2 cellular contexts compared by ENCODE assay signal in the genomic region with DNA sequence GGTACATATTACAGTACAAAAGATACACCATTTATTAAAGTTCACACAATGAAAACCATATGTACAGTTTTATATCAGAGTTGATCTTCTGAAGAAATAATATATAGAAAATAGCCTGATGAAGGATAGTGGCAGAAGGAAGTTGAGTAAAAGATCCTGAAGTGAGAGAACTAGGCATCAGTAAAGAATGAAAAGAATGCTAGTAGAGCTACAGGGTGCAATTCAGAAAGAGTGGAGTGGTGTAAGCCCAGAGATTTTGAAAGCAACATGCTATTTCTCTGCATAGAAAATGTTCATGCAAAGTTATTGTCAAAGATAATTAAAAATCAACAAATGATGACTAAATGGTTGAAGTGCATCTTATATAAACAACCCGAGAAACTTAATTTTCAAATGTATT.
TF ChIP-seq lines count a peak whose summit lies in the region.

No MANE protein-coding gene starts in this region.

TF ChIP-seq in GM23338, 12 proteins besides CTCF, POLR2A, EP300 and RAD21 (continued from another document):
- TF ChIP-seq, protein P1, sequence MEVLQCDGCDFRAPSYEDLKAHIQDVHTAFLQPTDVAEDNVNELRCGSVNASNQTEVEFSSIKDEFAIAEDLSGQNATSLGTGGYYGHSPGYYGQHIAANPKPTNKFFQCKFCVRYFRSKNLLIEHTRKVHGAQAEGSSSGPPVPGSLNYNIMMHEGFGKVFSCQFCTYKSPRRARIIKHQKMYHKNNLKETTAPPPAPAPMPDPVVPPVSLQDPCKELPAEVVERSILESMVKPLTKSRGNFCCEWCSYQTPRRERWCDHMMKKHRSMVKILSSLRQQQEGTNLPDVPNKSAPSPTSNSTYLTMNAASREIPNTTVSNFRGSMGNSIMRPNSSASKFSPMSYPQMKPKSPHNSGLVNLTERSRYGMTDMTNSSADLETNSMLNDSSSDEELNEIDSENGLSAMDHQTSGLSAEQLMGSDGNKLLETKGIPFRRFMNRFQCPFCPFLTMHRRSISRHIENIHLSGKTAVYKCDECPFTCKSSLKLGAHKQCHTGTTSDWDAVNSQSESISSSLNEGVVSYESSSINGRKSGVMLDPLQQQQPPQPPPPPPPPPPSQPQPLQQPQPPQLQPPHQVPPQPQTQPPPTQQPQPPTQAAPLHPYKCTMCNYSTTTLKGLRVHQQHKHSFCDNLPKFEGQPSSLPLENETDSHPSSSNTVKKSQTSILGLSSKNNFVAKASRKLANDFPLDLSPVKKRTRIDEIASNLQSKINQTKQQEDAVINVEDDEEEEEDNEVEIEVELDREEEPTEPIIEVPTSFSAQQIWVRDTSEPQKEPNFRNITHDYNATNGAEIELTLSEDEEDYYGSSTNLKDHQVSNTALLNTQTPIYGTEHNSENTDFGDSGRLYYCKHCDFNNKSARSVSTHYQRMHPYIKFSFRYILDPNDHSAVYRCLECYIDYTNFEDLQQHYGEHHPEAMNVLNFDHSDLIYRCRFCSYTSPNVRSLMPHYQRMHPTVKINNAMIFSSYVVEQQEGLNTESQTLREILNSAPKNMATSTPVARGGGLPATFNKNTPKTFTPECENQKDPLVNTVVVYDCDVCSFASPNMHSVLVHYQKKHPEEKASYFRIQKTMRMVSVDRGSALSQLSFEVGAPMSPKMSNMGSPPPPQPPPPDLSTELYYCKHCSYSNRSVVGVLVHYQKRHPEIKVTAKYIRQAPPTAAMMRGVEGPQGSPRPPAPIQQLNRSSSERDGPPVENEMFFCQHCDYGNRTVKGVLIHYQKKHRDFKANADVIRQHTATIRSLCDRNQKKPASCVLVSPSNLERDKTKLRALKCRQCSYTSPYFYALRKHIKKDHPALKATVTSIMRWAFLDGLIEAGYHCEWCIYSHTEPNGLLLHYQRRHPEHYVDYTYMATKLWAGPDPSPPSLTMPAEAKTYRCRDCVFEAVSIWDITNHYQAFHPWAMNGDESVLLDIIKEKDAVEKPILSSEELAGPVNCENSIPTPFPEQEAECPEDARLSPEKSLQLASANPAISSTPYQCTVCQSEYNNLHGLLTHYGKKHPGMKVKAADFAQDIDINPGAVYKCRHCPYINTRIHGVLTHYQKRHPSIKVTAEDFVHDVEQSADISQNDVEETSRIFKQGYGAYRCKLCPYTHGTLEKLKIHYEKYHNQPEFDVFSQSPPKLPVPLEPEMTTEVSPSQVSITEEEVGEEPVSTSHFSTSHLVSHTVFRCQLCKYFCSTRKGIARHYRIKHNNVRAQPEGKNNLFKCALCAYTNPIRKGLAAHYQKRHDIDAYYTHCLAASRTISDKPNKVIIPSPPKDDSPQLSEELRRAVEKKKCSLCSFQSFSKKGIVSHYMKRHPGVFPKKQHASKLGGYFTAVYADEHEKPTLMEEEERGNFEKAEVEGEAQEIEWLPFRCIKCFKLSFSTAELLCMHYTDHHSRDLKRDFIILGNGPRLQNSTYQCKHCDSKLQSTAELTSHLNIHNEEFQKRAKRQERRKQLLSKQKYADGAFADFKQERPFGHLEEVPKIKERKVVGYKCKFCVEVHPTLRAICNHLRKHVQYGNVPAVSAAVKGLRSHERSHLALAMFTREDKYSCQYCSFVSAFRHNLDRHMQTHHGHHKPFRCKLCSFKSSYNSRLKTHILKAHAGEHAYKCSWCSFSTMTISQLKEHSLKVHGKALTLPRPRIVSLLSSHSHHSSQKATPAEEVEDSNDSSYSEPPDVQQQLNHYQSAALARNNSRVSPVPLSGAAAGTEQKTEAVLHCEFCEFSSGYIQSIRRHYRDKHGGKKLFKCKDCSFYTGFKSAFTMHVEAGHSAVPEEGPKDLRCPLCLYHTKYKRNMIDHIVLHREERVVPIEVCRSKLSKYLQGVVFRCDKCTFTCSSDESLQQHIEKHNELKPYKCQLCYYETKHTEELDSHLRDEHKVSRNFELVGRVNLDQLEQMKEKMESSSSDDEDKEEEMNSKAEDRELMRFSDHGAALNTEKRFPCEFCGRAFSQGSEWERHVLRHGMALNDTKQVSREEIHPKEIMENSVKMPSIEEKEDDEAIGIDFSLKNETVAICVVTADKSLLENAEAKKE (CRISPR knock-in tag; IDR thresholded peaks at IDR 0.05): peak; percentile 25; the same call in 1 of the 2 replicates
TF ChIP-seq in GM23338: peak in this region for 1.

TF ChIP-seq in HepG2, 621 proteins besides CTCF, POLR2A, EP300 and RAD21 (continued from another document):
- TF ChIP-seq, protein P2, sequence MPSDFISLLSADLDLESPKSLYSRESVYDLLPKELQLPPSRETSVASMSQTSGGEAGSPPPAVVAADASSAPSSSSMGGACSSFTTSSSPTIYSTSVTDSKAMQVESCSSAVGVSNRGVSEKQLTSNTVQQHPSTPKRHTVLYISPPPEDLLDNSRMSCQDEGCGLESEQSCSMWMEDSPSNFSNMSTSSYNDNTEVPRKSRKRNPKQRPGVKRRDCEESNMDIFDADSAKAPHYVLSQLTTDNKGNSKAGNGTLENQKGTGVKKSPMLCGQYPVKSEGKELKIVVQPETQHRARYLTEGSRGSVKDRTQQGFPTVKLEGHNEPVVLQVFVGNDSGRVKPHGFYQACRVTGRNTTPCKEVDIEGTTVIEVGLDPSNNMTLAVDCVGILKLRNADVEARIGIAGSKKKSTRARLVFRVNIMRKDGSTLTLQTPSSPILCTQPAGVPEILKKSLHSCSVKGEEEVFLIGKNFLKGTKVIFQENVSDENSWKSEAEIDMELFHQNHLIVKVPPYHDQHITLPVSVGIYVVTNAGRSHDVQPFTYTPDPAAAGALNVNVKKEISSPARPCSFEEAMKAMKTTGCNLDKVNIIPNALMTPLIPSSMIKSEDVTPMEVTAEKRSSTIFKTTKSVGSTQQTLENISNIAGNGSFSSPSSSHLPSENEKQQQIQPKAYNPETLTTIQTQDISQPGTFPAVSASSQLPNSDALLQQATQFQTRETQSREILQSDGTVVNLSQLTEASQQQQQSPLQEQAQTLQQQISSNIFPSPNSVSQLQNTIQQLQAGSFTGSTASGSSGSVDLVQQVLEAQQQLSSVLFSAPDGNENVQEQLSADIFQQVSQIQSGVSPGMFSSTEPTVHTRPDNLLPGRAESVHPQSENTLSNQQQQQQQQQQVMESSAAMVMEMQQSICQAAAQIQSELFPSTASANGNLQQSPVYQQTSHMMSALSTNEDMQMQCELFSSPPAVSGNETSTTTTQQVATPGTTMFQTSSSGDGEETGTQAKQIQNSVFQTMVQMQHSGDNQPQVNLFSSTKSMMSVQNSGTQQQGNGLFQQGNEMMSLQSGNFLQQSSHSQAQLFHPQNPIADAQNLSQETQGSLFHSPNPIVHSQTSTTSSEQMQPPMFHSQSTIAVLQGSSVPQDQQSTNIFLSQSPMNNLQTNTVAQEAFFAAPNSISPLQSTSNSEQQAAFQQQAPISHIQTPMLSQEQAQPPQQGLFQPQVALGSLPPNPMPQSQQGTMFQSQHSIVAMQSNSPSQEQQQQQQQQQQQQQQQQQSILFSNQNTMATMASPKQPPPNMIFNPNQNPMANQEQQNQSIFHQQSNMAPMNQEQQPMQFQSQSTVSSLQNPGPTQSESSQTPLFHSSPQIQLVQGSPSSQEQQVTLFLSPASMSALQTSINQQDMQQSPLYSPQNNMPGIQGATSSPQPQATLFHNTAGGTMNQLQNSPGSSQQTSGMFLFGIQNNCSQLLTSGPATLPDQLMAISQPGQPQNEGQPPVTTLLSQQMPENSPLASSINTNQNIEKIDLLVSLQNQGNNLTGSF (CRISPR knock-in tag; IDR thresholded peaks at IDR 0.05): no peak
- TF ChIP-seq, protein P3, sequence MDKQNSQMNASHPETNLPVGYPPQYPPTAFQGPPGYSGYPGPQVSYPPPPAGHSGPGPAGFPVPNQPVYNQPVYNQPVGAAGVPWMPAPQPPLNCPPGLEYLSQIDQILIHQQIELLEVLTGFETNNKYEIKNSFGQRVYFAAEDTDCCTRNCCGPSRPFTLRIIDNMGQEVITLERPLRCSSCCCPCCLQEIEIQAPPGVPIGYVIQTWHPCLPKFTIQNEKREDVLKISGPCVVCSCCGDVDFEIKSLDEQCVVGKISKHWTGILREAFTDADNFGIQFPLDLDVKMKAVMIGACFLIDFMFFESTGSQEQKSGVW (CRISPR knock-in tag; IDR thresholded peaks at IDR 0.05; ENCODE audit: borderline replicate concordance): no peak
- TF ChIP-seq MEIS2 (CRISPR knock-in tag; IDR thresholded peaks at IDR 0.05) (no peak), ZNF616 (CRISPR knock-in tag; IDR thresholded peaks at IDR 0.05; ENCODE audit: low read depth) (no peak), ZNF556 (CRISPR knock-in tag; IDR thresholded peaks at IDR 0.05; ENCODE audit: borderline replicate concordance) (no peak), ZNF674 (CRISPR knock-in tag; IDR thresholded peaks at IDR 0.05; ENCODE audit: low read depth) (no peak), MIXL1 (CRISPR knock-in tag; IDR thresholded peaks at IDR 0.05) (no peak), ZNF430 (CRISPR knock-in tag; IDR thresholded peaks at IDR 0.05) (no peak), GPN1 (CRISPR knock-in tag; IDR thresholded peaks at IDR 0.05; ENCODE audit: borderline replicate concordance) (no peak), DR1 (CRISPR knock-in tag; IDR thresholded peaks at IDR 0.05) (no peak)
- TF ChIP-seq, protein P4, sequence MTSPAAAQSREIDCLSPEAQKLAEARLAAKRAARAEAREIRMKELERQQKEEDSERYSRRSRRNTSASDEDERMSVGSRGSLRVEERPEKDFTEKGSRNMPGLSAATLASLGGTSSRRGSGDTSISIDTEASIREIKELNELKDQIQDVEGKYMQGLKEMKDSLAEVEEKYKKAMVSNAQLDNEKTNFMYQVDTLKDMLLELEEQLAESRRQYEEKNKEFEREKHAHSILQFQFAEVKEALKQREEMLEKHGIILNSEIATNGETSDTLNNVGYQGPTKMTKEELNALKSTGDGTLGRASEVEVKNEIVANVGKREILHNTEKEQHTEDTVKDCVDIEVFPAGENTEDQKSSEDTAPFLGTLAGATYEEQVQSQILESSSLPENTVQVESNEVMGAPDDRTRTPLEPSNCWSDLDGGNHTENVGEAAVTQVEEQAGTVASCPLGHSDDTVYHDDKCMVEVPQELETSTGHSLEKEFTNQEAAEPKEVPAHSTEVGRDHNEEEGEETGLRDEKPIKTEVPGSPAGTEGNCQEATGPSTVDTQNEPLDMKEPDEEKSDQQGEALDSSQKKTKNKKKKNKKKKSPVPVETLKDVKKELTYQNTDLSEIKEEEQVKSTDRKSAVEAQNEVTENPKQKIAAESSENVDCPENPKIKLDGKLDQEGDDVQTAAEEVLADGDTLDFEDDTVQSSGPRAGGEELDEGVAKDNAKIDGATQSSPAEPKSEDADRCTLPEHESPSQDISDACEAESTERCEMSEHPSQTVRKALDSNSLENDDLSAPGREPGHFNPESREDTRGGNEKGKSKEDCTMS (CRISPR knock-in tag; conservative IDR thresholded peaks at IDR 0.05): no peak
- TF ChIP-seq, protein P5, sequence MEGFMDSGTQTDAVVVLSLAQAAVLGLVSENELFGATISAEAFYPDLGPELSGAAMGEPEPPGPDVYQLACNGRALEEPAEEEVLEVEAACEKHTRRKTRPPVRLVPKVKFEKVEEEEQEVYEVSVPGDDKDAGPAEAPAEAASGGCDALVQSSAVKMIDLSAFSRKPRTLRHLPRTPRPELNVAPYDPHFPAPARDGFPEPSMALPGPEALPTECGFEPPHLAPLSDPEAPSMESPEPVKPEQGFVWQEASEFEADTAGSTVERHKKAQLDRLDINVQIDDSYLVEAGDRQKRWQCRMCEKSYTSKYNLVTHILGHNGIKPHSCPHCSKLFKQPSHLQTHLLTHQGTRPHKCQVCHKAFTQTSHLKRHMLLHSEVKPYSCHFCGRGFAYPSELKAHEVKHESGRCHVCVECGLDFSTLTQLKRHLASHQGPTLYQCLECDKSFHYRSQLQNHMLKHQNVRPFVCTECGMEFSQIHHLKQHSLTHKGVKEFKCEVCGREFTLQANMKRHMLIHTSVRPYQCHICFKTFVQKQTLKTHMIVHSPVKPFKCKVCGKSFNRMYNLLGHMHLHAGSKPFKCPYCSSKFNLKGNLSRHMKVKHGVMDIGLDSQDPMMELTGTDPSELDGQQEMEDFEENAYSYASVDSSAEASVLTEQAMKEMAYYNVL (CRISPR knock-in tag; IDR thresholded peaks at IDR 0.05; ENCODE audit: borderline replicate concordance): no peak
- TF ChIP-seq, protein P6, sequence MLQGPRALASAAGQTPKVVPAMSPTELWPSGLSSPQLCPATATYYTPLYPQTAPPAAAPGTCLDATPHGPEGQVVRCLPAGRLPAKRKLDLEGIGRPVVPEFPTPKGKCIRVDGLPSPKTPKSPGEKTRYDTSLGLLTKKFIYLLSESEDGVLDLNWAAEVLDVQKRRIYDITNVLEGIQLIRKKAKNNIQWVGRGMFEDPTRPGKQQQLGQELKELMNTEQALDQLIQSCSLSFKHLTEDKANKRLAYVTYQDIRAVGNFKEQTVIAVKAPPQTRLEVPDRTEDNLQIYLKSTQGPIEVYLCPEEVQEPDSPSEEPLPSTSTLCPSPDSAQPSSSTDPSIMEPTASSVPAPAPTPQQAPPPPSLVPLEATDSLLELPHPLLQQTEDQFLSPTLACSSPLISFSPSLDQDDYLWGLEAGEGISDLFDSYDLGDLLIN (CRISPR knock-in tag; IDR thresholded peaks at IDR 0.05; ENCODE audit: borderline replicate concordance): no peak
- TF ChIP-seq, protein P7, sequence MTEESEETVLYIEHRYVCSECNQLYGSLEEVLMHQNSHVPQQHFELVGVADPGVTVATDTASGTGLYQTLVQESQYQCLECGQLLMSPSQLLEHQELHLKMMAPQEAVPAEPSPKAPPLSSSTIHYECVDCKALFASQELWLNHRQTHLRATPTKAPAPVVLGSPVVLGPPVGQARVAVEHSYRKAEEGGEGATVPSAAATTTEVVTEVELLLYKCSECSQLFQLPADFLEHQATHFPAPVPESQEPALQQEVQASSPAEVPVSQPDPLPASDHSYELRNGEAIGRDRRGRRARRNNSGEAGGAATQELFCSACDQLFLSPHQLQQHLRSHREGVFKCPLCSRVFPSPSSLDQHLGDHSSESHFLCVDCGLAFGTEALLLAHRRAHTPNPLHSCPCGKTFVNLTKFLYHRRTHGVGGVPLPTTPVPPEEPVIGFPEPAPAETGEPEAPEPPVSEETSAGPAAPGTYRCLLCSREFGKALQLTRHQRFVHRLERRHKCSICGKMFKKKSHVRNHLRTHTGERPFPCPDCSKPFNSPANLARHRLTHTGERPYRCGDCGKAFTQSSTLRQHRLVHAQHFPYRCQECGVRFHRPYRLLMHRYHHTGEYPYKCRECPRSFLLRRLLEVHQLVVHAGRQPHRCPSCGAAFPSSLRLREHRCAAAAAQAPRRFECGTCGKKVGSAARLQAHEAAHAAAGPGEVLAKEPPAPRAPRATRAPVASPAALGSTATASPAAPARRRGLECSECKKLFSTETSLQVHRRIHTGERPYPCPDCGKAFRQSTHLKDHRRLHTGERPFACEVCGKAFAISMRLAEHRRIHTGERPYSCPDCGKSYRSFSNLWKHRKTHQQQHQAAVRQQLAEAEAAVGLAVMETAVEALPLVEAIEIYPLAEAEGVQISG (CRISPR knock-in tag; IDR thresholded peaks at IDR 0.05): no peak
- TF ChIP-seq, protein P8, sequence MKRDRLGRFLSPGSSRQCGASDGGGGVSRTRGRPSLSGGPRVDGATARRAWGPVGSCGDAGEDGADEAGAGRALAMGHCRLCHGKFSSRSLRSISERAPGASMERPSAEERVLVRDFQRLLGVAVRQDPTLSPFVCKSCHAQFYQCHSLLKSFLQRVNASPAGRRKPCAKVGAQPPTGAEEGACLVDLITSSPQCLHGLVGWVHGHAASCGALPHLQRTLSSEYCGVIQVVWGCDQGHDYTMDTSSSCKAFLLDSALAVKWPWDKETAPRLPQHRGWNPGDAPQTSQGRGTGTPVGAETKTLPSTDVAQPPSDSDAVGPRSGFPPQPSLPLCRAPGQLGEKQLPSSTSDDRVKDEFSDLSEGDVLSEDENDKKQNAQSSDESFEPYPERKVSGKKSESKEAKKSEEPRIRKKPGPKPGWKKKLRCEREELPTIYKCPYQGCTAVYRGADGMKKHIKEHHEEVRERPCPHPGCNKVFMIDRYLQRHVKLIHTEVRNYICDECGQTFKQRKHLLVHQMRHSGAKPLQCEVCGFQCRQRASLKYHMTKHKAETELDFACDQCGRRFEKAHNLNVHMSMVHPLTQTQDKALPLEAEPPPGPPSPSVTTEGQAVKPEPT (CRISPR knock-in tag; IDR thresholded peaks at IDR 0.05; ENCODE audit: low read depth): no peak
